In the genomic region with DNA sequence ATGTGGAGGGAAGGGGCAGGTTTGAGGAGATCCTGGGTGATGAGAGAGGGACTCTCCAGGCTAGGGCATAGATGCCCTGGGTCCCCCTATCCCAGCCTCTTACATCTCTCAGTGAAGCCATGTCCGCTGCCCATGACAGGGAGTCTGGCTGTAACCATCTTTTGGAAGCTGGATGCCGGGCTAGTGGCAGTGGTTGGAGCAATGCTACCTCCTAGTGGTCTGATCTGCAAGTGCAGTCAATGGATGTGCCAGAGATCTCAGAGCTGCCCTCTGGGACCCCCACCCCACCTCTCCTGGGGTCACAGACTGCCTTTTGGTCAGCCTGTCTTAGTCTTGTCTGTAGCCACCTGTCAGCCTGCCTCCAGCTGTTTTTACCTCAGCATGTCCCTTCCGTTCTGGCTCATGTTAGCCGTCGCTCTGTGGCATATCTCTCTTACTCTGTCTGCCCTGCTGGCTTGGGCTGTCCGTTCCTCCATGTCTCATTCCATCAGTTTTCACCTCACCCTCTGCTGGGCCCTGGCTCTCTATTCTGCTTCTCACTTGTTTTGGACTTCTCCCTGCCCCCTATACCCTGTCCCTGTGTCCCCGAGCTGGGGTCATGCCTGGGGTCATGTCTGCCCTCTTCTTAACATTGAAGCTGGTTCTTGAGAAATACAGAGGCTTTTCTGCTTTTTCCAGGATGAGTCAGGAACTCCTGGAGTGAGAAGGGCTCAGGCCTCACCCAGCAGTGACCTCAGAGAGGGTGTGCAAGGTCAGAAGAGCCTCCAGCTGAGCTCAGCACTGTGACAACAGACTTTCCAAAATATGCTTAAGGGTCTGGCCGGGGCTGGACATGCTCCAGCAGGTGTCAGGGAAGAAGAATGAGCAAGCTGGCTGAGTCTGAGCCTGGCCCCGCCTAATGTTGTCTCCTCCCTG, we compare ENCODE assay signal across 1 cellular context.
TF ChIP-seq lines count a peak whose summit lies in the region.

No MANE protein-coding gene starts in this region.

TF ChIP-seq in K562, 482 proteins besides CTCF, POLR2A, EP300 and RAD21 (continued from another document and continues in another):
- TF ChIP-seq, protein P1, sequence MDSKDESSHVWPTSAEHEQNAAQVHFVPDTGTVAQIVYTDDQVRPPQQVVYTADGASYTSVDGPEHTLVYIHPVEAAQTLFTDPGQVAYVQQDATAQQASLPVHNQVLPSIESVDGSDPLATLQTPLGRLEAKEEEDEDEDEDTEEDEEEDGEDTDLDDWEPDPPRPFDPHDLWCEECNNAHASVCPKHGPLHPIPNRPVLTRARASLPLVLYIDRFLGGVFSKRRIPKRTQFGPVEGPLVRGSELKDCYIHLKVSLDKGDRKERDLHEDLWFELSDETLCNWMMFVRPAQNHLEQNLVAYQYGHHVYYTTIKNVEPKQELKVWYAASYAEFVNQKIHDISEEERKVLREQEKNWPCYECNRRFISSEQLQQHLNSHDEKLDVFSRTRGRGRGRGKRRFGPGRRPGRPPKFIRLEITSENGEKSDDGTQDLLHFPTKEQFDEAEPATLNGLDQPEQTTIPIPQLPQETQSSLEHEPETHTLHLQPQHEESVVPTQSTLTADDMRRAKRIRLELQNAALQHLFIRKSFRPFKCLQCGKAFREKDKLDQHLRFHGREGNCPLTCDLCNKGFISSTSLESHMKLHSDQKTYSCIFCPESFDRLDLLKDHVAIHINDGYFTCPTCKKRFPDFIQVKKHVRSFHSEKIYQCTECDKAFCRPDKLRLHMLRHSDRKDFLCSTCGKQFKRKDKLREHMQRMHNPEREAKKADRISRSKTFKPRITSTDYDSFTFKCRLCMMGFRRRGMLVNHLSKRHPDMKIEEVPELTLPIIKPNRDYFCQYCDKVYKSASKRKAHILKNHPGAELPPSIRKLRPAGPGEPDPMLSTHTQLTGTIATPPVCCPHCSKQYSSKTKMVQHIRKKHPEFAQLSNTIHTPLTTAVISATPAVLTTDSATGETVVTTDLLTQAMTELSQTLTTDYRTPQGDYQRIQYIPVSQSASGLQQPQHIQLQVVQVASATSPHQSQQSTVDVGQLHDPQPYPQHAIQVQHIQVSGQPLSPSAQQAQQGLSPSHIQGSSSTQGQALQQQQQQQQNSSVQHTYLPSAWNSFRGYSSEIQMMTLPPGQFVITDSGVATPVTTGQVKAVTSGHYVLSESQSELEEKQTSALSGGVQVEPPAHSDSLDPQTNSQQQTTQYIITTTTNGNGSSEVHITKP (IDR thresholded peaks at IDR 0.05; ENCODE audit: partially characterized antibody), result no peak
- no peak for TF ChIP-seq ZNF717 (CRISPR knock-in tag; IDR thresholded peaks at IDR 0.05)
- no peak for TF ChIP-seq SETDB1 (IDR thresholded peaks at IDR 0.05; ENCODE audit: low read length)
- TF ChIP-seq, protein P2, sequence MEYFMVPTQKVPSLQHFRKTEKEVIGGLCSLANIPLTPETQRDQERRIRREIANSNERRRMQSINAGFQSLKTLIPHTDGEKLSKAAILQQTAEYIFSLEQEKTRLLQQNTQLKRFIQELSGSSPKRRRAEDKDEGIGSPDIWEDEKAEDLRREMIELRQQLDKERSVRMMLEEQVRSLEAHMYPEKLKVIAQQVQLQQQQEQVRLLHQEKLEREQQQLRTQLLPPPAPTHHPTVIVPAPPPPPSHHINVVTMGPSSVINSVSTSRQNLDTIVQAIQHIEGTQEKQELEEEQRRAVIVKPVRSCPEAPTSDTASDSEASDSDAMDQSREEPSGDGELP (CRISPR knock-in tag; IDR thresholded peaks at IDR 0.05; ENCODE audit: borderline replicate concordance), result 0 out of 2 replicates have a peak, but pooled peaks have one; percentile 4
- TF ChIP-seq NFIC (IDR thresholded peaks at IDR 0.05), result 0 out of 2 replicates have a peak, but pooled peaks have one; percentile 31
- no peak for TF ChIP-seq BCLAF1 (IDR thresholded peaks at IDR 0.05; ENCODE audit: borderline replicate concordance in 1 of 2, control insufficient read depth in 1 of 2, low read depth in 2 of 2, low read length in 1 of 2)
- no peak for TF ChIP-seq SP2 (IDR thresholded peaks at IDR 0.05; ENCODE audit: extremely low read depth, low read depth, low read length, poor library complexity, severe bottlenecking)
- TF ChIP-seq SIN3B (IDR thresholded peaks at IDR 0.05; ENCODE audit: low read depth), result no peak
- TF ChIP-seq RCOR1 (IDR thresholded peaks at IDR 0.05; ENCODE audit: borderline replicate concordance in 1 of 2, low read depth in 2 of 2, low read length in 2 of 2), result peak in 1 of 2 experiments; percentile 60; a peak in 2 of 4 replicates
- TF ChIP-seq C11orf30 (IDR thresholded peaks at IDR 0.05; ENCODE audit: low read depth), result no peak
- TF ChIP-seq, protein P3, sequence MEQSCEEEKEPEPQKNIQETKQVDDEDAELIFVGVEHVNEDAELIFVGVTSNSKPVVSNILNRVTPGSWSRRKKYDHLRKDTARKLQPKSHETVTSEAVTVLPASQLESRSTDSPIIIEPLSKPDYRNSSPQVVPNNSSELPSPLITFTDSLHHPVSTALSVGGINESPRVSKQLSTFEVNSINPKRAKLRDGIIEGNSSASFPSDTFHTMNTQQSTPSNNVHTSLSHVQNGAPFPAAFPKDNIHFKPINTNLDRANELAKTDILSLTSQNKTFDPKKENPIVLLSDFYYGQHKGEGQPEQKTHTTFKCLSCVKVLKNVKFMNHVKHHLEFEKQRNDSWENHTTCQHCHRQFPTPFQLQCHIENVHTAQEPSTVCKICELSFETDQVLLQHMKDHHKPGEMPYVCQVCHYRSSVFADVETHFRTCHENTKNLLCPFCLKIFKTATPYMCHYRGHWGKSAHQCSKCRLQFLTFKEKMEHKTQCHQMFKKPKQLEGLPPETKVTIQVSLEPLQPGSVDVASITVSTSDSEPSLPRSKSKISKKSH (CRISPR knock-in tag; IDR thresholded peaks at IDR 0.05), result no peak
- TF ChIP-seq RB1 (IDR thresholded peaks at IDR 0.05; ENCODE audit: low read depth), result peak; percentile 42; the same call in 1 of the 2 replicates
- TF ChIP-seq FOSL1 (tag; conservative IDR thresholded peaks at IDR 0.05), result no peak; the same call in 1 of the 2 replicates
- TF ChIP-seq ARID3A (IDR thresholded peaks at IDR 0.05; ENCODE audit: borderline replicate concordance, low read depth, low read length), result no peak
- TF ChIP-seq ZNF445 (CRISPR knock-in tag; IDR thresholded peaks at IDR 0.05; ENCODE audit: low read depth), result no peak
- TF ChIP-seq FOXA1 (IDR thresholded peaks at IDR 0.05; ENCODE audit: borderline replicate concordance), result no peak
- TF ChIP-seq CBX1 (IDR thresholded peaks at IDR 0.05; ENCODE audit: low read depth), result no peak
- TF ChIP-seq MYNN (IDR thresholded peaks at IDR 0.05), result 0 out of 2 replicates have a peak, but pooled peaks have one; percentile 20
- TF ChIP-seq MYNN (CRISPR knock-in tag; IDR thresholded peaks at IDR 0.05), result no peak
- peak; percentile 27; the same call in 1 of the 2 replicates for TF ChIP-seq HDGF (IDR thresholded peaks at IDR 0.05)
- TF ChIP-seq ZNF41 (CRISPR knock-in tag; conservative IDR thresholded peaks at IDR 0.05), result no peak
- TF ChIP-seq ZNF324 (CRISPR knock-in tag; IDR thresholded peaks at IDR 0.05), result no peak
- no peak for TF ChIP-seq DDX20 (tag; IDR thresholded peaks at IDR 0.05; ENCODE audit: low read depth)
- TF ChIP-seq, protein P4, sequence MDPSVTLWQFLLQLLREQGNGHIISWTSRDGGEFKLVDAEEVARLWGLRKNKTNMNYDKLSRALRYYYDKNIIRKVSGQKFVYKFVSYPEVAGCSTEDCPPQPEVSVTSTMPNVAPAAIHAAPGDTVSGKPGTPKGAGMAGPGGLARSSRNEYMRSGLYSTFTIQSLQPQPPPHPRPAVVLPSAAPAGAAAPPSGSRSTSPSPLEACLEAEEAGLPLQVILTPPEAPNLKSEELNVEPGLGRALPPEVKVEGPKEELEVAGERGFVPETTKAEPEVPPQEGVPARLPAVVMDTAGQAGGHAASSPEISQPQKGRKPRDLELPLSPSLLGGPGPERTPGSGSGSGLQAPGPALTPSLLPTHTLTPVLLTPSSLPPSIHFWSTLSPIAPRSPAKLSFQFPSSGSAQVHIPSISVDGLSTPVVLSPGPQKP (CRISPR knock-in tag; IDR thresholded peaks at IDR 0.05), result no peak
- no peak for TF ChIP-seq KLF10 (CRISPR knock-in tag; IDR thresholded peaks at IDR 0.05)
- no peak for TF ChIP-seq SIX5 (IDR thresholded peaks at IDR 0.05; ENCODE audit: borderline replicate concordance in 1 of 2, insufficient read depth in 1 of 2, low read depth in 1 of 2, low read length in 2 of 2)
- TF ChIP-seq CEBPB (tag; IDR thresholded peaks at IDR 0.05), result no peak
- TF ChIP-seq NR2C2 (CRISPR knock-in tag; IDR thresholded peaks at IDR 0.05), result no peak
- peak; percentile 61; the same call in 1 of the 2 replicates for TF ChIP-seq NR2C2 (tag; IDR thresholded peaks at IDR 0.05)
- TF ChIP-seq ZFP36 (IDR thresholded peaks at IDR 0.05; ENCODE audit: low read depth, low read length, partially characterized antibody), result peak; percentile 12
- peak; percentile 91 for TF ChIP-seq SMC3 (conservative IDR thresholded peaks at IDR 0.05; ENCODE audit: insufficient read depth, low read depth, low read length)
- TF ChIP-seq SIRT6 (IDR thresholded peaks at IDR 0.05; ENCODE audit: low read depth, low read length), result no peak
- no peak for TF ChIP-seq ZNF384 (IDR thresholded peaks at IDR 0.05; ENCODE audit: low read depth, low read length)
- no peak for TF ChIP-seq LEF1 (IDR thresholded peaks at IDR 0.05)
- no peak for TF ChIP-seq USF1 (CRISPR knock-in tag; IDR thresholded peaks at IDR 0.05)
- TF ChIP-seq ESRRA (IDR thresholded peaks at IDR 0.05; ENCODE audit: borderline replicate concordance, low read depth), result no peak; the same call in 1 of the 2 replicates
- TF ChIP-seq ZBTB17 (CRISPR knock-in tag; IDR thresholded peaks at IDR 0.05), result no peak
- TF ChIP-seq, protein P5, sequence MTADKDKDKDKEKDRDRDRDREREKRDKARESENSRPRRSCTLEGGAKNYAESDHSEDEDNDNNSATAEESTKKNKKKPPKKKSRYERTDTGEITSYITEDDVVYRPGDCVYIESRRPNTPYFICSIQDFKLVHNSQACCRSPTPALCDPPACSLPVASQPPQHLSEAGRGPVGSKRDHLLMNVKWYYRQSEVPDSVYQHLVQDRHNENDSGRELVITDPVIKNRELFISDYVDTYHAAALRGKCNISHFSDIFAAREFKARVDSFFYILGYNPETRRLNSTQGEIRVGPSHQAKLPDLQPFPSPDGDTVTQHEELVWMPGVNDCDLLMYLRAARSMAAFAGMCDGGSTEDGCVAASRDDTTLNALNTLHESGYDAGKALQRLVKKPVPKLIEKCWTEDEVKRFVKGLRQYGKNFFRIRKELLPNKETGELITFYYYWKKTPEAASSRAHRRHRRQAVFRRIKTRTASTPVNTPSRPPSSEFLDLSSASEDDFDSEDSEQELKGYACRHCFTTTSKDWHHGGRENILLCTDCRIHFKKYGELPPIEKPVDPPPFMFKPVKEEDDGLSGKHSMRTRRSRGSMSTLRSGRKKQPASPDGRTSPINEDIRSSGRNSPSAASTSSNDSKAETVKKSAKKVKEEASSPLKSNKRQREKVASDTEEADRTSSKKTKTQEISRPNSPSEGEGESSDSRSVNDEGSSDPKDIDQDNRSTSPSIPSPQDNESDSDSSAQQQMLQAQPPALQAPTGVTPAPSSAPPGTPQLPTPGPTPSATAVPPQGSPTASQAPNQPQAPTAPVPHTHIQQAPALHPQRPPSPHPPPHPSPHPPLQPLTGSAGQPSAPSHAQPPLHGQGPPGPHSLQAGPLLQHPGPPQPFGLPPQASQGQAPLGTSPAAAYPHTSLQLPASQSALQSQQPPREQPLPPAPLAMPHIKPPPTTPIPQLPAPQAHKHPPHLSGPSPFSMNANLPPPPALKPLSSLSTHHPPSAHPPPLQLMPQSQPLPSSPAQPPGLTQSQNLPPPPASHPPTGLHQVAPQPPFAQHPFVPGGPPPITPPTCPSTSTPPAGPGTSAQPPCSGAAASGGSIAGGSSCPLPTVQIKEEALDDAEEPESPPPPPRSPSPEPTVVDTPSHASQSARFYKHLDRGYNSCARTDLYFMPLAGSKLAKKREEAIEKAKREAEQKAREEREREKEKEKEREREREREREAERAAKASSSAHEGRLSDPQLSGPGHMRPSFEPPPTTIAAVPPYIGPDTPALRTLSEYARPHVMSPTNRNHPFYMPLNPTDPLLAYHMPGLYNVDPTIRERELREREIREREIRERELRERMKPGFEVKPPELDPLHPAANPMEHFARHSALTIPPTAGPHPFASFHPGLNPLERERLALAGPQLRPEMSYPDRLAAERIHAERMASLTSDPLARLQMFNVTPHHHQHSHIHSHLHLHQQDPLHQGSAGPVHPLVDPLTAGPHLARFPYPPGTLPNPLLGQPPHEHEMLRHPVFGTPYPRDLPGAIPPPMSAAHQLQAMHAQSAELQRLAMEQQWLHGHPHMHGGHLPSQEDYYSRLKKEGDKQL (CRISPR knock-in tag; IDR thresholded peaks at IDR 0.05; ENCODE audit: borderline replicate concordance), result no peak
